In the genomic region with DNA sequence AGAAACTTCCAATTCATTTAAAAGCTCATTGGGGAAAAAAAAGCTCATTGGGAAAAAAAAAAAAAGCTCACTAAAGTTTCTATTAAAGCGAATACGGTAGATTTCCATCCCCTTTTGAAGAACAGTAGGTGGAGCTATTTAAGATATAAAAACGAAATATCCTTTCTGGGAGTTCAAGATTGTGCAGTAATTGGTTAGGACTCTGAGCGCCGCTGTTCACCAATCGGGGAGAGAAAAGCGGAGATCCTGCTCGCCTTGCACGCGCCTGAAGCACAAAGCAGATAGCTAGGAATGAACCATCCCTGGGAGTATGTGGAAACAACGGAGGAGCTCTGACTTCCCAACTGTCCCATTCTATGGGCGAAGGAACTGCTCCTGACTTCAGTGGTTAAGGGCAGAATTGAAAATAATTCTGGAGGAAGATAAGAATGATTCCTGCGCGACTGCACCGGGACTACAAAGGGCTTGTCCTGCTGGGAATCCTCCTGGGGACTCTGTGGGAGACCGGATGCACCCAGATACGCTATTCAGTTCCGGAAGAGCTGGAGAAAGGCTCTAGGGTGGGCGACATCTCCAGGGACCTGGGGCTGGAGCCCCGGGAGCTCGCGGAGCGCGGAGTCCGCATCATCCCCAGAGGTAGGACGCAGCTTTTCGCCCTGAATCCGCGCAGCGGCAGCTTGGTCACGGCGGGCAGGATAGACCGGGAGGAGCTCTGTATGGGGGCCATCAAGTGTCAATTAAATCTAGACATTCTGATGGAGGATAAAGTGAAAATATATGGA, we compare ENCODE assay signal across 8 cellular contexts. TPM values are rescaled to one million over a fixed set of nuclear protein-coding genes. Genes with fewer than 3 reads are reported as not detected.
DNase-seq lines count a peak whose midpoint lies in the region; ATAC-seq and TF ChIP-seq lines count a peak whose summit lies in the region.

Gene PCDHGA12, plus strand, starts transcription at position 176 of the 782 bp plus-strand sequence. Its CDS starts 253 bp downstream, at position 429.

- peak; percentile 44 to 47 for DNase-seq in activated T-cell treated with anti-CD3 and anti-CD28 coated beads, Interleukin-2, amount 50 U/mL, for 48 hours
- DNase-seq in cardiac septum (ENCODE audit: low spot score) (no peak), spleen (no peak), T-helper 9 cell (no peak), chondrocyte (ENCODE audit: low spot score) (no peak)

- H3K4me3 ChIP-seq in spleen: peak within 1 kb of the TSS in 7 of 8 donors; percentile 6 to 58 (median 29)

- no peak within 1 kb of the TSS for H3K27ac Mint-ChIP-seq in chondrocyte (ENCODE audit: unreplicated experiment)

- peaks cover 49% of the 10 kb centered on the region for H3K36me3 Mint-ChIP-seq in chondrocyte (ENCODE audit: low read depth)

- H3K27me3 Mint-ChIP-seq in chondrocyte (ENCODE audit: low read depth): no peaks in the 10 kb centered on the region

- WGBS in spleen, 5 donors: 10 to 26% (median 12%) methylated on average over 33 of the region's 33 CpGs

- no peak for TF ChIP-seq POLR2A in GM18505 (IDR thresholded peaks at IDR 0.05; ENCODE audit: borderline replicate concordance, extremely low read depth, insufficient read depth, insufficient read length)
- TF ChIP-seq POLR2A in spleen (IDR thresholded peaks at IDR 0.05): no peak

- H3K27ac ChIP-seq in 22Rv1: no peak within 1 kb of the TSS
- H3K27ac ChIP-seq in spleen: peak within 1 kb of the TSS in 1 of 8 donors; percentile 23

- intact Hi-C loops in cardiac septum (cut with DNase I): loop anchor here (5.0 kb wide), 1 partner anchor 92 kb away; no protein-coding TSS in a partner anchor
- intact Hi-C loops in spleen (cut with DNase I; ENCODE audit: low total_unique reads): no loop called here

- no peak within 1 kb of the TSS for H3K4me3 Mint-ChIP-seq in chondrocyte (ENCODE audit: unreplicated experiment)

- H3K9me3 ChIP-seq in spleen: peaks cover 0 to 100% (median 98%) of the 10 kb centered on the region in 8 donors

- ATAC-seq in GM18505 (IDR thresholded peaks at IDR 0.05; ENCODE audit: unreplicated experiment) (peak; percentile 92), HG03095 (IDR thresholded peaks at IDR 0.05; ENCODE audit: unreplicated experiment) (peak; percentile 85)

- no peaks in the 10 kb centered on the region for H3K4me1 Mint-ChIP-seq in chondrocyte (ENCODE audit: low read depth)

- H3K27me3 ChIP-seq in spleen (replicated peaks in 1 of 7): peaks cover 0 to 87% (median 14%) of the 10 kb centered on the region in 7 donors

- peaks cover 0 to 19% (median 0%) of the 10 kb centered on the region in 6 donors for H3K4me1 ChIP-seq in spleen

- peaks cover 0 to 8% (median 0%) of the 10 kb centered on the region in 6 donors for H3K36me3 ChIP-seq in spleen

- TF ChIP-seq CTCF in 22Rv1 (IDR thresholded peaks at IDR 0.05) (peak; percentile 74), spleen (IDR thresholded peaks at IDR 0.05 in 8 of 11, conservative IDR thresholded peaks at IDR 0.05 in 3 of 11) (peak in 9 of 11 experiments; percentile 19 to 50 (median 37)), chondrocyte (IDR thresholded peaks at IDR 0.05) (no peak)

- H3K9me3 Mint-ChIP-seq in chondrocyte (ENCODE audit: low read depth): peaks cover 47% of the 10 kb centered on the region

RNA-seq across cellular contexts. Expression of gene PCDHGA12, which starts in this region (rescaled TPM):
- total RNA-seq in cardiac septum (10.3 TPM), spleen (1 to 10 TPM; 3.3 to 6.3 (median 5.4) TPM), chondrocyte (0.64 to 2.2 TPM (median 0.75 TPM) in 3 replicates)
- under 1 TPM; 0.02 to 0.54 (median 0.12) TPM for polyA plus RNA-seq in spleen

Comparison
In these comparisons a context has a peak if more than half of its experiments do, and no peak if none do; other contexts are left out.
1. DNase-seq: peak in activated T-cell treated with anti-CD3 and anti-CD28 coated beads, Interleukin-2, amount 50 U/mL, for 48 hours (2 of 2); none in cardiac septum (single experiment), spleen (single experiment), T-helper 9 cell (single experiment) and chondrocyte (single experiment).